In the genomic region with DNA sequence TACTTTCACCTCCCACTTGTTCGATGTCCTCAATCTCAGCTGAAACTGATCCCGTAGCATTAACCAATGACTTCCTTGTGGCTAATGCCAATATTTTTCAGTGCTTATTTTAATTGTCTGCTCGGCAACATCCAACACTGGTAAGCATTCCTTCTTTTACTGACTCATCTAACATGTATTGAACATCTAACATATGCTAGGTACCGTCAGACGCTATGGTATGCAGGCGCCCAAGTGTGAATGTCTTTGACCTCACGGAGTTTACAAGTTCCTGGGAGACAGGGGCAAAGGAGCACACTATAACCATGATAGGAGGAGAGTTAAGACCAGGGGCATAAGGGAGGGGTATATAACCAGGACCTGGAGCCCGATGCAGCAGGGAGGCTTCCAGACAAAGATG, we compare ENCODE assay signal across 13 cellular contexts. TPM values are rescaled to one million over a fixed set of nuclear protein-coding genes. Genes with fewer than 3 reads are reported as not detected.
DNase-seq lines count a peak whose midpoint lies in the region; TF ChIP-seq lines count a peak whose summit lies in the region.
"Had no signal": no experiment of that assay in that cellular context is flagged by ENCODE, and none has a peak within 500 bp of the region (broad histone marks: within the 10 kb centered on the region; RNA-seq: fewer than 3 reads in every experiment).

No MANE protein-coding gene starts in this region.

- TF ChIP-seq CTCF in RWPE1 (conservative IDR thresholded peaks at IDR 0.05; ENCODE audit: low read depth) (no peak), endothelial cell (IDR thresholded peaks at IDR 0.05; ENCODE audit: unreplicated experiment) (no peak), sigmoid colon (IDR thresholded peaks at IDR 0.05) (no peak), vagina (IDR thresholded peaks at IDR 0.05) (no peak)

- H3K4me1 Mint-ChIP-seq in activated T-cell treated with anti-CD3 and anti-CD28 coated beads, Interleukin-2, amount 50 U/mL, for 24 hours (ENCODE audit: low read depth) = peaks cover 46% of the 10 kb centered on the region
- H3K4me1 Mint-ChIP-seq in endothelial cell (ENCODE audit: unreplicated experiment) = peaks cover 21% of the 10 kb centered on the region

- H3K27me3 Mint-ChIP-seq in activated T-cell treated with anti-CD3 and anti-CD28 coated beads, Interleukin-2, amount 50 U/mL, for 24 hours = peaks cover 3% of the 10 kb centered on the region
- H3K27me3 Mint-ChIP-seq in endothelial cell (ENCODE audit: unreplicated experiment) = peaks cover 20% of the 10 kb centered on the region

- no peaks in the 10 kb centered on the region for H3K27me3 ChIP-seq in sigmoid colon
- no peaks in the 10 kb centered on the region for H3K27me3 ChIP-seq in vagina

- CTCF ChIA-PET in RWPE1 (lab: Yijun Ruan, JAX) = interaction anchor here (0.9 kb wide), 1 partner anchor 32 kb away, joined by 3 read pairs; no protein-coding TSS in a partner anchor

- H3K4me1 ChIP-seq in sigmoid colon = peaks cover 4 to 39% (median 37%) of the 10 kb centered on the region in 4 donors
- peaks cover 44% of the 10 kb centered on the region for H3K4me1 ChIP-seq in vagina

- H3K27ac ChIP-seq in RWPE1 (peak overlapping the region; percentile 60), sigmoid colon (no peak overlapping the region), vagina (no peak overlapping the region)
- H3K27ac ChIP-seq: parathyroid adenoma had no signal

- POLR2A ChIA-PET in RWPE1 (lab: Yijun Ruan, JAX; ENCODE audit: low non-redundant PET) = no interaction called here

- 93% methylated on average over 8 of the region's 8 CpGs for WGBS in sigmoid colon, 2 donors

- H3K4me3 ChIP-seq in sigmoid colon (no peak overlapping the region), vagina (no peak overlapping the region)

- TF ChIP-seq EP300 in sigmoid colon (IDR thresholded peaks at IDR 0.05) = no peak

- peak overlapping the region; percentile 95 for H3K27ac Mint-ChIP-seq in activated T-cell treated with anti-CD3 and anti-CD28 coated beads, Interleukin-2, amount 50 U/mL, for 24 hours
- peak overlapping the region; percentile 10 for H3K27ac Mint-ChIP-seq in endothelial cell (ENCODE audit: unreplicated experiment)

- TF ChIP-seq POLR2A in sigmoid colon (IDR thresholded peaks at IDR 0.05) (no peak), vagina (IDR thresholded peaks at IDR 0.05) (no peak)

- intact Hi-C loops in sigmoid colon (cut with DNase I) = no loop called here
- intact Hi-C loops in vagina (cut with DNase I) = no loop called here

- peaks cover 64% of the 10 kb centered on the region for H3K36me3 Mint-ChIP-seq in activated T-cell treated with anti-CD3 and anti-CD28 coated beads, Interleukin-2, amount 50 U/mL, for 24 hours (ENCODE audit: low read depth)
- H3K36me3 Mint-ChIP-seq in endothelial cell (ENCODE audit: low read depth, unreplicated experiment) = peaks cover 26% of the 10 kb centered on the region

- H3K4me3 Mint-ChIP-seq in activated T-cell treated with anti-CD3 and anti-CD28 coated beads, Interleukin-2, amount 50 U/mL, for 24 hours = peak overlapping the region; percentile 97
- H3K4me3 Mint-ChIP-seq in endothelial cell (ENCODE audit: unreplicated experiment) = peak overlapping the region; percentile 78

- H3K36me3 ChIP-seq in sigmoid colon = peaks cover 10 to 47% (median 29%) of the 10 kb centered on the region in 4 donors
- H3K36me3 ChIP-seq in vagina = peaks cover 0 to 39% of the 10 kb centered on the region in 2 donors

- H3K9me3 ChIP-seq in sigmoid colon (no peaks in the 10 kb centered on the region), vagina (no peaks in the 10 kb centered on the region)

- DNase-seq in activated T-cell treated with anti-CD3 and anti-CD28 coated beads, Interleukin-2, amount 50 U/mL, for 24 hours = no peak
- no peak for DNase-seq in activated T-cell treated with anti-CD3 and anti-CD28 coated beads, Interleukin-2, amount 50 U/mL, for 48 hours
- no peak for DNase-seq in RWPE1 (ENCODE audit: low spot score)
- no peak for DNase-seq in endothelial cell (ENCODE audit: low spot score)
- DNase-seq in sigmoid colon = peak; percentile 34
- DNase-seq in SKM-1 (lab: John Stamatoyannopoulos, UW; ENCODE audit: unreplicated experiment) = no peak
- DNase-seq in NCI-H2171 treated with DMSO at 0.1 percent for 48 hours (lab: John Stamatoyannopoulos, UW) = no peak
- no peak for DNase-seq in vagina (ENCODE audit: extremely low spot score in 2 of 2)
- DNase-seq: cerebellar nuclear complex; NCI-H187 treated with DMSO at 0.1 percent for 48 hours; NK-92 treated with Interleukin-12 subunit alpha and Interleukin-12 subunit beta, amount 100 ng/mL, for 24 hours; stimulated activated CD4-positive, alpha-beta T cell treated with anti-CD3 and anti-CD28 coated beads, Interleukin-2, amount 100 ng/mL, for 48 hours had no signal

- no peaks in the 10 kb centered on the region for H3K9me3 Mint-ChIP-seq in activated T-cell treated with anti-CD3 and anti-CD28 coated beads, Interleukin-2, amount 50 U/mL, for 24 hours
- no peaks in the 10 kb centered on the region for H3K9me3 Mint-ChIP-seq in endothelial cell (ENCODE audit: unreplicated experiment)

RNA-seq across cellular contexts. Expression of gene BRMS1, which starts 1.7 kb away (rescaled TPM):
- total RNA-seq in endothelial cell (ENCODE audit: unreplicated experiment) (38.4 TPM), sigmoid colon (10 to 100 TPM; 20.2 to 36.2 (median 24.9) TPM), vagina (37.1 TPM)
- polyA plus RNA-seq in sigmoid colon = 10 to 100 TPM; 65.4 to 81.8 (median 72.1) TPM

RNA-seq across cellular contexts. Expression of gene B4GAT1, which starts 4.3 kb away (rescaled TPM):
- total RNA-seq in endothelial cell (ENCODE audit: unreplicated experiment) (21.4 TPM), sigmoid colon (10 to 100 TPM; 41.4 to 43.5 (median 43.1) TPM), vagina (25.0 TPM)
- 10 to 100 TPM in 1 of 3 donors, 1 to 10 TPM in 2; 4.2 to 17.4 (median 4.8) TPM for polyA plus RNA-seq in sigmoid colon

RNA-seq across cellular contexts. Expression of gene RIN1, which starts 6.9 kb away (rescaled TPM):
- total RNA-seq in endothelial cell (ENCODE audit: unreplicated experiment) (4.8 TPM), sigmoid colon (1 to 10 TPM in 3 of 4 donors, under 1 TPM in 1; 0.68 to 6.1 (median 2.4) TPM), vagina (19.2 TPM)
- 10 to 100 TPM in 1 of 3 donors, 1 to 10 TPM in 2; 2.4 to 10.2 (median 3.2) TPM for polyA plus RNA-seq in sigmoid colon

RNA-seq across cellular contexts. Expression of gene CD248, which starts 26.3 kb away (rescaled TPM):
- total RNA-seq in endothelial cell (ENCODE audit: unreplicated experiment) = 2.9 TPM
- total RNA-seq in sigmoid colon = 10 to 100 TPM in 2 of 4 donors, 1 to 10 TPM in 2; 5.8 to 26.3 (median 13.0) TPM
- polyA plus RNA-seq in sigmoid colon = 10 to 100 TPM in 1 of 3 donors, 1 to 10 TPM in 2; 1.2 to 13.7 (median 3.0) TPM
- total RNA-seq in vagina = 45.2 TPM

RNA-seq across cellular contexts. Expression of gene SLC29A2, which starts 28.4 kb away (rescaled TPM):
- total RNA-seq in endothelial cell (ENCODE audit: unreplicated experiment) (5.7 TPM), sigmoid colon (under 1 TPM; 0.41 to 0.99 (median 0.63) TPM), vagina (4.2 TPM)
- 10 to 100 TPM in 1 of 3 donors, 1 to 10 TPM in 2; 2.4 to 28.0 (median 2.5) TPM for polyA plus RNA-seq in sigmoid colon
